Comparison of ENCODE assay signal across 36 cellular contexts in the genomic region with DNA sequence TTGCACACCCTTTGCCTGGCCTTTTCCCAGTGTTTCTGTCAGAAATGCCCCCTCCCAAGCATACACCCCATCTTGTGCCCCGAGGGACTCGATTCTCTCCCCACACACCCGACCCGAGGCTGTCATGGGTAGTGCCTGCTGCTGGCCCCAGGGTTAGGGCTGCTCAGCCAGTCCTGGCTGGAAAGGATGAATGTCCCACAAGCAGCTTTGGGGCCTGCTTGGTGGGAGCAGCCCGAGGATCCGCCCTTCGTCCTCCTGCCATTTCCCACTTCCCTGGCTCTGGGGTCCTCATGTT. TPM values are rescaled to one million over a fixed set of nuclear protein-coding genes. Genes with fewer than 3 reads are reported as not detected.
"Had no signal": no experiment of that assay in that cellular context is flagged by ENCODE, and none has a peak within 500 bp of the region (broad histone marks: within the 10 kb centered on the region; RNA-seq: fewer than 3 reads in every experiment).

No MANE protein-coding gene starts in this region.

- H3K27me3 ChIP-seq: ascending aorta, cardiac muscle cell had no signal

- H3K27ac Mint-ChIP-seq: activated B cell treated with CpG ODN at 0.5 μM for 24 hours; activated CD4-positive, alpha-beta memory T cell treated with anti-CD3 and anti-CD28 coated beads, Interleukin-2, amount 10 ng/mL, durations not matched to agents 7 days and 5 days; activated CD4-positive, alpha-beta T cell treated with anti-CD3 and anti-CD28 coated beads for 36 hours; activated CD4-positive, alpha-beta T cell treated with anti-CD3 and anti-CD28 coated beads, Interleukin-2, amount 10 ng/mL, durations not matched to agents 7 days and 5 days; activated CD8-positive, alpha-beta memory T cell treated with anti-CD3 and anti-CD28 coated beads, Interleukin-2, amount 10 ng/mL, durations not matched to agents 7 days and 5 days; activated CD8-positive, alpha-beta T cell treated with anti-CD3 and anti-CD28 coated beads, Interleukin-2, amount 10 ng/mL, durations not matched to agents 7 days and 5 days; activated naive CD4-positive, alpha-beta T cell treated with anti-CD3 and anti-CD28 coated beads, Interleukin-2, amount 10 ng/mL, durations not matched to agents 7 days and 5 days; activated naive CD4-positive, alpha-beta T cell treated with anti-CD3 and anti-CD28 coated beads, Interleukin-2, amount 50 U/mL, for 24 hours; activated naive CD8-positive, alpha-beta T cell; activated naive CD8-positive, alpha-beta T cell treated with anti-CD3 and anti-CD28 coated beads, Interleukin-2, amount 10 ng/mL, durations not matched to agents 7 days and 5 days; activated naive CD8-positive, alpha-beta T cell treated with anti-CD3 and anti-CD28 coated beads, Interleukin-2, amount 50 U/mL, for 24 hours; activated T-cell treated with anti-CD3 and anti-CD28 coated beads, Interleukin-2, amount 50 U/mL, for 24 hours; activated T-helper 2 cell treated with anti-CD3 and anti-CD28 coated beads, Interferon-gamma antibody, Interleukin-2, Interleukin-4, amounts not matched to agents 10 μg/mL and 5 μg/mL and 100 μg/mL, durations not matched to agents 14 hours and 24 hours and 36 hours; T-helper 1 cell treated with Interleukin-12 subunit alpha and Interleukin-12 subunit beta and Interleukin-4 antibody, amounts not matched to agents 30 μg/mL and 1 μg/mL, for 36 hours; T-helper 2 cell treated with Interferon-gamma antibody and Interleukin-4, amounts not matched to agents 5 μg/mL and 100 μg/mL, for 36 hours had no signal

- H3K36me3 Mint-ChIP-seq: activated CD8-positive, alpha-beta memory T cell treated with anti-CD3 and anti-CD28 coated beads, Interleukin-2, amount 10 ng/mL, durations not matched to agents 7 days and 5 days; activated naive CD4-positive, alpha-beta T cell treated with anti-CD3 and anti-CD28 coated beads, Interleukin-2, amount 10 ng/mL, durations not matched to agents 7 days and 5 days; activated naive CD4-positive, alpha-beta T cell treated with anti-CD3 and anti-CD28 coated beads, Interleukin-2, amount 50 U/mL, for 24 hours; activated naive CD8-positive, alpha-beta T cell; activated naive CD8-positive, alpha-beta T cell treated with anti-CD3 and anti-CD28 coated beads, Interleukin-2, amount 10 ng/mL, durations not matched to agents 7 days and 5 days had no signal

- ATAC-seq: activated CD4-positive, alpha-beta T cell treated with anti-CD3 and anti-CD28 coated beads for 36 hours; activated CD8-positive, alpha-beta memory T cell treated with anti-CD3 and anti-CD28 coated beads, Interleukin-2, amount 10 ng/mL, durations not matched to agents 7 days and 5 days; activated CD8-positive, alpha-beta T cell treated with anti-CD3 and anti-CD28 coated beads, Interleukin-2, amount 10 ng/mL, durations not matched to agents 7 days and 5 days; activated naive CD8-positive, alpha-beta T cell treated with anti-CD3 and anti-CD28 coated beads, Interleukin-2, amount 50 U/mL, for 24 hours had no signal

- H3K27me3 Mint-ChIP-seq: activated CD4-positive, alpha-beta T cell treated with anti-CD3 and anti-CD28 coated beads for 36 hours; activated CD4-positive, alpha-beta T cell treated with anti-CD3 and anti-CD28 coated beads, Interleukin-2, amount 10 ng/mL, durations not matched to agents 7 days and 5 days; activated CD8-positive, alpha-beta memory T cell treated with anti-CD3 and anti-CD28 coated beads, Interleukin-2, amount 10 ng/mL, durations not matched to agents 7 days and 5 days; activated naive CD8-positive, alpha-beta T cell treated with anti-CD3 and anti-CD28 coated beads, Interleukin-2, amount 10 ng/mL, durations not matched to agents 7 days and 5 days had no signal

- H3K4me1 ChIP-seq: ascending aorta had no signal

- H3K36me3 ChIP-seq: ascending aorta, cardiac muscle cell had no signal

- H3K4me1 Mint-ChIP-seq: activated B cell treated with CpG ODN at 0.5 μM for 24 hours; activated CD4-positive, alpha-beta memory T cell treated with anti-CD3 and anti-CD28 coated beads, Interleukin-2, amount 10 ng/mL, durations not matched to agents 7 days and 5 days; activated CD4-positive, alpha-beta T cell treated with anti-CD3 and anti-CD28 coated beads for 36 hours; activated CD4-positive, alpha-beta T cell treated with anti-CD3 and anti-CD28 coated beads, Interleukin-2, amount 10 ng/mL, durations not matched to agents 7 days and 5 days; activated CD8-positive, alpha-beta memory T cell treated with anti-CD3 and anti-CD28 coated beads, Interleukin-2, amount 10 ng/mL, durations not matched to agents 7 days and 5 days; activated naive CD4-positive, alpha-beta T cell treated with anti-CD3 and anti-CD28 coated beads, Interleukin-2, amount 10 ng/mL, durations not matched to agents 7 days and 5 days; activated naive CD4-positive, alpha-beta T cell treated with anti-CD3 and anti-CD28 coated beads, Interleukin-2, amount 50 U/mL, for 24 hours; activated naive CD8-positive, alpha-beta T cell treated with anti-CD3 and anti-CD28 coated beads, Interleukin-2, amount 10 ng/mL, durations not matched to agents 7 days and 5 days; activated naive CD8-positive, alpha-beta T cell treated with anti-CD3 and anti-CD28 coated beads, Interleukin-2, amount 50 U/mL, for 24 hours; central memory CD8-positive, alpha-beta T cell had no signal

- H3K9me3 ChIP-seq: ascending aorta had no signal

- FAIRE-seq: bronchial epithelial cell, TTC549 had no signal

- H3K9me3 Mint-ChIP-seq: activated B cell treated with CpG ODN at 0.5 μM for 24 hours; activated CD4-positive, alpha-beta memory T cell treated with anti-CD3 and anti-CD28 coated beads, Interleukin-2, amount 10 ng/mL, durations not matched to agents 7 days and 5 days; activated CD4-positive, alpha-beta T cell treated with anti-CD3 and anti-CD28 coated beads, Interleukin-2, amount 10 ng/mL, durations not matched to agents 7 days and 5 days; activated naive CD4-positive, alpha-beta T cell treated with anti-CD3 and anti-CD28 coated beads, Interleukin-2, amount 10 ng/mL, durations not matched to agents 7 days and 5 days; activated naive CD4-positive, alpha-beta T cell treated with anti-CD3 and anti-CD28 coated beads, Interleukin-2, amount 50 U/mL, for 24 hours; activated naive CD8-positive, alpha-beta T cell treated with anti-CD3 and anti-CD28 coated beads, Interleukin-2, amount 10 ng/mL, durations not matched to agents 7 days and 5 days; activated naive CD8-positive, alpha-beta T cell treated with anti-CD3 and anti-CD28 coated beads, Interleukin-2, amount 50 U/mL, for 24 hours; activated T-cell treated with anti-CD3 and anti-CD28 coated beads, Interleukin-2, amount 50 U/mL, for 24 hours; activated T-helper 2 cell treated with anti-CD3 and anti-CD28 coated beads, Interferon-gamma antibody, Interleukin-2, Interleukin-4, amounts not matched to agents 10 μg/mL and 5 μg/mL and 100 μg/mL, durations not matched to agents 14 hours and 24 hours and 36 hours; brain; central memory CD8-positive, alpha-beta T cell; T-helper 1 cell treated with Interleukin-12 subunit alpha and Interleukin-12 subunit beta and Interleukin-4 antibody, amounts not matched to agents 30 μg/mL and 1 μg/mL, for 36 hours; T-helper 2 cell treated with Interferon-gamma antibody and Interleukin-4, amounts not matched to agents 5 μg/mL and 100 μg/mL, for 36 hours had no signal

- H3K4me3 Mint-ChIP-seq: activated B cell treated with CpG ODN at 0.5 μM for 24 hours; activated CD4-positive, alpha-beta memory T cell treated with anti-CD3 and anti-CD28 coated beads, Interleukin-2, amount 10 ng/mL, durations not matched to agents 7 days and 5 days; activated CD4-positive, alpha-beta T cell treated with anti-CD3 and anti-CD28 coated beads for 36 hours; activated CD4-positive, alpha-beta T cell treated with anti-CD3 and anti-CD28 coated beads, Interleukin-2, amount 10 ng/mL, durations not matched to agents 7 days and 5 days; activated CD8-positive, alpha-beta memory T cell treated with anti-CD3 and anti-CD28 coated beads, Interleukin-2, amount 10 ng/mL, durations not matched to agents 7 days and 5 days; activated CD8-positive, alpha-beta T cell treated with anti-CD3 and anti-CD28 coated beads, Interleukin-2, amount 10 ng/mL, durations not matched to agents 7 days and 5 days; activated naive CD4-positive, alpha-beta T cell treated with anti-CD3 and anti-CD28 coated beads, Interleukin-2, amount 10 ng/mL, durations not matched to agents 7 days and 5 days; activated naive CD4-positive, alpha-beta T cell treated with anti-CD3 and anti-CD28 coated beads, Interleukin-2, amount 50 U/mL, for 24 hours; activated naive CD8-positive, alpha-beta T cell; activated naive CD8-positive, alpha-beta T cell treated with anti-CD3 and anti-CD28 coated beads, Interleukin-2, amount 10 ng/mL, durations not matched to agents 7 days and 5 days; activated naive CD8-positive, alpha-beta T cell treated with anti-CD3 and anti-CD28 coated beads, Interleukin-2, amount 50 U/mL, for 24 hours; activated T-cell treated with anti-CD3 and anti-CD28 coated beads, Interleukin-2, amount 50 U/mL, for 24 hours; central memory CD8-positive, alpha-beta T cell; T-helper 1 cell treated with Interleukin-12 subunit alpha and Interleukin-12 subunit beta and Interleukin-4 antibody, amounts not matched to agents 30 μg/mL and 1 μg/mL, for 36 hours; T-helper 2 cell treated with Interferon-gamma antibody and Interleukin-4, amounts not matched to agents 5 μg/mL and 100 μg/mL, for 36 hours had no signal

- H3K4me3 ChIP-seq: ascending aorta, cardiac muscle cell had no signal

- H3K27ac ChIP-seq: ascending aorta, cardiac muscle cell, VCaP had no signal

- DNase-seq: activated B cell treated with CpG ODN at 0.5 μM for 24 hours; activated CD4-positive, alpha-beta memory T cell treated with anti-CD3 and anti-CD28 coated beads, Interleukin-2, amount 10 ng/mL, durations not matched to agents 7 days and 5 days; activated CD4-positive, alpha-beta T cell treated with anti-CD3 and anti-CD28 coated beads for 1 hour; activated CD4-positive, alpha-beta T cell treated with anti-CD3 and anti-CD28 coated beads for 36 hours; activated CD4-positive, alpha-beta T cell treated with anti-CD3 and anti-CD28 coated beads for 48 hours; activated CD4-positive, alpha-beta T cell treated with anti-CD3 and anti-CD28 coated beads, Interleukin-2, amount 10 ng/mL, durations not matched to agents 7 days and 5 days; activated CD4-positive, alpha-beta T cell treated with anti-CD3 and anti-CD28 coated beads, Interleukin-2, amount 50 U/mL, for 48 hours; activated CD8-positive, alpha-beta memory T cell treated with anti-CD3 and anti-CD28 coated beads for 24 hours; activated CD8-positive, alpha-beta memory T cell treated with anti-CD3 and anti-CD28 coated beads, Interleukin-2, amount 10 ng/mL, durations not matched to agents 7 days and 5 days; activated CD8-positive, alpha-beta memory T cell treated with anti-CD3 and anti-CD28 coated beads, Interleukin-2, amount 50 U/mL, for 48 hours; activated CD8-positive, alpha-beta T cell treated with anti-CD3 and anti-CD28 coated beads, Interleukin-2, amount 10 ng/mL, durations not matched to agents 7 days and 5 days; activated effector memory CD4-positive, alpha-beta T cell treated with Interleukin-2 at 50 U/mL for 16 hours; activated gamma-delta T cell; activated naive CD4-positive, alpha-beta T cell treated with anti-CD3 and anti-CD28 coated beads, Interleukin-2, amount 10 ng/mL, durations not matched to agents 7 days and 5 days; activated naive CD4-positive, alpha-beta T cell treated with Interleukin-2 at 50 U/mL for 16 hours; activated naive CD8-positive, alpha-beta T cell treated with anti-CD3 and anti-CD28 coated beads, Interleukin-2, amount 10 ng/mL, durations not matched to agents 7 days and 5 days; activated naive CD8-positive, alpha-beta T cell treated with anti-CD3 and anti-CD28 coated beads, Interleukin-2, amount 50 U/mL, for 24 hours; activated T-cell treated with anti-CD3 and anti-CD28 coated beads, Interleukin-2, amount 50 U/mL, for 24 hours; activated T-cell treated with anti-CD3 and anti-CD28 coated beads, Interleukin-2, amount 50 U/mL, for 48 hours; amygdala; anterior cingulate cortex; T-helper 1 cell; T-helper 2 cell; T-helper 9 cell had no signal

RNA-seq across cellular contexts. Expression of gene PRODH, which starts 55.0 kb away (rescaled TPM):
- total RNA-seq: activated B cell treated with CpG ODN at 0.5 μM for 24 hours; activated CD4-positive, alpha-beta T cell treated with anti-CD3 and anti-CD28 coated beads for 36 hours; activated CD8-positive, alpha-beta T cell treated with anti-CD3 and anti-CD28 coated beads, Interleukin-2, amount 10 ng/mL, durations not matched to agents 7 days and 5 days had no signal
